Comparison of ENCODE assay signal across 1 cellular context in the genomic region with DNA sequence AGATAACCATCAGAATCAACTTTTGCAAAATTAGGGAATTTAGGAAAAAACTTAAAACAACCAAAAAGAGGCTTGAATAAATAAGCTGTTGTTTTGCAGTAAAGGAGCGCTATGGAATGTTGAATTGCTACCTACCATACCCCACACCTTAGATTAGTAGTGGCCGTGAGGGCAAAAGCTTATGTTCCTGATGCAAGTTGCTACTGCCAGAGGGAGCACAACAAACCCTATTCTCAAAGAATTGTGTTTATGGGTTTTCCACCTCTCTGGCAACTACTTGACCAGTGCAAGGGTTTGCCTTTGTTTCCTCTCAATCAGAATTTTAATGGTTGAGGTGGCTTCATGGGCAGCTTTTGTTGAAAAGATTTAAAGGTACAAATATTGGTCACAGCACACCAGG.
TF ChIP-seq lines count a peak whose summit lies in the region.

No MANE protein-coding gene starts in this region.

TF ChIP-seq in WTC11, 78 proteins besides CTCF, POLR2A, EP300 and RAD21 (continued from another document):
- TF ChIP-seq, protein P1, sequence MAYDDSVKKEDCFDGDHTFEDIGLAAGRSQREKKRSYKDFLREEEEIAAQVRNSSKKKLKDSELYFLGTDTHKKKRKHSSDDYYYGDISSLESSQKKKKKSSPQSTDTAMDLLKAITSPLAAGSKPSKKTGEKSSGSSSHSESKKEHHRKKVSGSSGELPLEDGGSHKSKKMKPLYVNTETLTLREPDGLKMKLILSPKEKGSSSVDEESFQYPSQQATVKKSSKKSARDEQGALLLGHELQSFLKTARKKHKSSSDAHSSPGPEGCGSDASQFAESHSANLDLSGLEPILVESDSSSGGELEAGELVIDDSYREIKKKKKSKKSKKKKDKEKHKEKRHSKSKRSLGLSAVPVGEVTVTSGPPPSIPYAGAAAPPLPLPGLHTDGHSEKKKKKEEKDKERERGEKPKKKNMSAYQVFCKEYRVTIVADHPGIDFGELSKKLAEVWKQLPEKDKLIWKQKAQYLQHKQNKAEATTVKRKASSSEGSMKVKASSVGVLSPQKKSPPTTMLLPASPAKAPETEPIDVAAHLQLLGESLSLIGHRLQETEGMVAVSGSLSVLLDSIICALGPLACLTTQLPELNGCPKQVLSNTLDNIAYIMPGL (CRISPR knock-in tag; IDR thresholded peaks at IDR 0.05), result no peak
- TF ChIP-seq, protein P2, sequence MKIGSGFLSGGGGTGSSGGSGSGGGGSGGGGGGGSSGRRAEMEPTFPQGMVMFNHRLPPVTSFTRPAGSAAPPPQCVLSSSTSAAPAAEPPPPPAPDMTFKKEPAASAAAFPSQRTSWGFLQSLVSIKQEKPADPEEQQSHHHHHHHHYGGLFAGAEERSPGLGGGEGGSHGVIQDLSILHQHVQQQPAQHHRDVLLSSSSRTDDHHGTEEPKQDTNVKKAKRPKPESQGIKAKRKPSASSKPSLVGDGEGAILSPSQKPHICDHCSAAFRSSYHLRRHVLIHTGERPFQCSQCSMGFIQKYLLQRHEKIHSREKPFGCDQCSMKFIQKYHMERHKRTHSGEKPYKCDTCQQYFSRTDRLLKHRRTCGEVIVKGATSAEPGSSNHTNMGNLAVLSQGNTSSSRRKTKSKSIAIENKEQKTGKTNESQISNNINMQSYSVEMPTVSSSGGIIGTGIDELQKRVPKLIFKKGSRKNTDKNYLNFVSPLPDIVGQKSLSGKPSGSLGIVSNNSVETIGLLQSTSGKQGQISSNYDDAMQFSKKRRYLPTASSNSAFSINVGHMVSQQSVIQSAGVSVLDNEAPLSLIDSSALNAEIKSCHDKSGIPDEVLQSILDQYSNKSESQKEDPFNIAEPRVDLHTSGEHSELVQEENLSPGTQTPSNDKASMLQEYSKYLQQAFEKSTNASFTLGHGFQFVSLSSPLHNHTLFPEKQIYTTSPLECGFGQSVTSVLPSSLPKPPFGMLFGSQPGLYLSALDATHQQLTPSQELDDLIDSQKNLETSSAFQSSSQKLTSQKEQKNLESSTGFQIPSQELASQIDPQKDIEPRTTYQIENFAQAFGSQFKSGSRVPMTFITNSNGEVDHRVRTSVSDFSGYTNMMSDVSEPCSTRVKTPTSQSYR (CRISPR knock-in tag; IDR thresholded peaks at IDR 0.05), result no peak
- TF ChIP-seq ATF1 (CRISPR knock-in tag; IDR thresholded peaks at IDR 0.05) (no peak), ZBTB21 (CRISPR knock-in tag; IDR thresholded peaks at IDR 0.05; ENCODE audit: borderline replicate concordance) (no peak)
- TF ChIP-seq, protein P3, sequence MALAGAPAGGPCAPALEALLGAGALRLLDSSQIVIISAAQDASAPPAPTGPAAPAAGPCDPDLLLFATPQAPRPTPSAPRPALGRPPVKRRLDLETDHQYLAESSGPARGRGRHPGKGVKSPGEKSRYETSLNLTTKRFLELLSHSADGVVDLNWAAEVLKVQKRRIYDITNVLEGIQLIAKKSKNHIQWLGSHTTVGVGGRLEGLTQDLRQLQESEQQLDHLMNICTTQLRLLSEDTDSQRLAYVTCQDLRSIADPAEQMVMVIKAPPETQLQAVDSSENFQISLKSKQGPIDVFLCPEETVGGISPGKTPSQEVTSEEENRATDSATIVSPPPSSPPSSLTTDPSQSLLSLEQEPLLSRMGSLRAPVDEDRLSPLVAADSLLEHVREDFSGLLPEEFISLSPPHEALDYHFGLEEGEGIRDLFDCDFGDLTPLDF (CRISPR knock-in tag; IDR thresholded peaks at IDR 0.05), result no peak
TF ChIP-seq in WTC11: peak in this region for 0.
